In genomic region chr14:98835051-98835824, GRCh38 we compare ENCODE assay signal across 26 cellular contexts.
"Had no signal": no experiment of that assay in that cellular context is flagged by ENCODE, and none has a peak within 500 bp of the region (broad histone marks: within the 10 kb centered on the region; RNA-seq: fewer than 3 reads in every experiment).

No MANE protein-coding gene starts in this region.

- H3K27me3 ChIP-seq: colonic mucosa, hepatocyte, right atrium auricular region, suprapubic skin had no signal

- H3K36me3 ChIP-seq: colonic mucosa, gastroesophageal sphincter, right atrium auricular region, suprapubic skin, tibial artery had no signal

- H3K4me3 ChIP-seq: colonic mucosa, dorsolateral prefrontal cortex, gastroesophageal sphincter, hepatocyte, right atrium auricular region, suprapubic skin, tibial artery had no signal

- H3K4me1 ChIP-seq: colonic mucosa, gastroesophageal sphincter, right atrium auricular region, tibial artery had no signal

- H3K4me2 ChIP-seq: hepatocyte had no signal

- H3K27me3 Mint-ChIP-seq: activated B cell treated with CpG ODN at 0.5 μM for 24 hours; activated naive CD8-positive, alpha-beta T cell; naive B cell had no signal

- H3K4me1 Mint-ChIP-seq: activated B cell treated with CpG ODN at 0.5 μM for 24 hours, naive B cell had no signal

- H3K4me3 Mint-ChIP-seq: activated B cell treated with CpG ODN at 0.5 μM for 24 hours; activated naive CD8-positive, alpha-beta T cell; activated T-cell treated with anti-CD3 and anti-CD28 coated beads, Interleukin-2, amount 50 U/mL, for 72 hours; mesothelial cell of epicardium; naive B cell; neural crest cell had no signal

- H3K9me3 ChIP-seq: colonic mucosa, gastroesophageal sphincter, right atrium auricular region, suprapubic skin, tibial artery had no signal

- H3K9me3 Mint-ChIP-seq: activated T-cell treated with anti-CD3 and anti-CD28 coated beads, Interleukin-2, amount 50 U/mL, for 72 hours; mesothelial cell of epicardium had no signal

- H3K27ac ChIP-seq: colonic mucosa, dorsolateral prefrontal cortex, gastroesophageal sphincter, hepatocyte, right atrium auricular region, suprapubic skin, tibial artery had no signal

- H3K27ac Mint-ChIP-seq: activated B cell treated with CpG ODN at 0.5 μM for 24 hours; activated naive CD8-positive, alpha-beta T cell; activated T-cell treated with anti-CD3 and anti-CD28 coated beads, Interleukin-2, amount 50 U/mL, for 72 hours; mesothelial cell of epicardium; naive B cell had no signal

- ATAC-seq: activated T-cell treated with anti-CD3 and anti-CD28 coated beads, Interleukin-2, amount 50 U/mL, for 72 hours; gastroesophageal sphincter; left cardiac atrium; left ventricle myocardium superior had no signal

- H2AFZ ChIP-seq: hepatocyte had no signal

- H3K36me3 Mint-ChIP-seq: activated naive CD8-positive, alpha-beta T cell; mesothelial cell of epicardium; naive B cell had no signal

- H3K79me2 ChIP-seq: hepatocyte had no signal

- DNase-seq: activated B cell treated with CpG ODN at 0.5 μM for 24 hours; activated naive CD4-positive, alpha-beta T cell; activated T-cell treated with anti-CD3 and anti-CD28 coated beads for 4 hours; activated T-cell treated with anti-CD3 and anti-CD28 coated beads, Interleukin-2, amount 50 U/mL, for 72 hours; anterior cingulate cortex; cerebellar nuclear complex; colonic mucosa; dorsolateral prefrontal cortex; effector memory CD4-positive, alpha-beta T cell; erythroblast; left cardiac atrium; left ventricle myocardium superior; naive B cell; occipital lobe; stimulated activated CD4-positive, alpha-beta T cell treated with anti-CD3 and anti-CD28 coated beads, Interleukin-15, amount 100 ng/mL, for 24 hours; stimulated activated CD4-positive, alpha-beta T cell treated with anti-CD3 and anti-CD28 coated beads, Interleukin-2, amount 100 ng/mL, for 24 hours; stimulated activated naive CD4-positive, alpha-beta T cell; T-helper 2 cell; tibial artery had no signal
